In genomic region chr18:28706397-28706796, GRCh38 we compare ENCODE assay signal across 28 cellular contexts.
"Had no signal": no experiment of that assay in that cellular context is flagged by ENCODE, and none has a peak within 500 bp of the region (broad histone marks: within the 10 kb centered on the region; RNA-seq: fewer than 3 reads in every experiment).

No MANE protein-coding gene starts in this region.

- H3K9me3 Mint-ChIP-seq: stimulated activated naive B cell treated with anti-CD40 and anti-IgM and Interleukin-4, amounts not matched to agents 10 μg/mL and 1 μg/mL and 100 μg/mL, for 72 hours had no signal

- H3K4me1 Mint-ChIP-seq: stimulated activated effector memory CD8-positive, alpha-beta T cell treated with anti-CD3 and anti-CD28 coated beads, Interleukin-12 subunit alpha, Interleukin-12 subunit beta, amount 100 ng/mL, for 72 hours; stimulated activated memory B cell treated with anti-CD40 and anti-IgM and Interleukin-4, amounts not matched to agents 10 μg/mL and 1 μg/mL and 100 μg/mL, for 72 hours; stimulated activated naive B cell treated with anti-CD40 and anti-IgM and Interleukin-4, amounts not matched to agents 10 μg/mL and 1 μg/mL and 100 μg/mL, for 72 hours; stimulated activated naive CD8-positive, alpha-beta T cell treated with anti-CD3 and anti-CD28 coated beads, Interleukin-15, amount 100 ng/mL, for 72 hours had no signal

- DNase-seq: stimulated activated CD4-positive, alpha-beta T cell treated with anti-CD3 and anti-CD28 coated beads, Interleukin-2, amount 100 ng/mL, for 48 hours; stimulated activated CD4-positive, alpha-beta T cell treated with anti-CD3 and anti-CD28 coated beads, Interleukin-4, amount 100 ng/mL, for 1 hour; stimulated activated CD4-positive, alpha-beta T cell treated with anti-CD3 and anti-CD28 coated beads, Interleukin-4, amount 100 ng/mL, for 24 hours; stimulated activated CD4-positive, alpha-beta T cell treated with anti-CD3 and anti-CD28 coated beads, Interleukin-4, amount 100 ng/mL, for 4 hours; stimulated activated CD8-positive, alpha-beta memory T cell treated with anti-CD3 and anti-CD28 coated beads, Interleukin-4, amount 100 ng/mL, for 48 hours; stimulated activated naive B cell treated with anti-CD40 and anti-IgM and Interleukin-4, amounts not matched to agents 10 μg/mL and 1 μg/mL and 100 μg/mL, for 72 hours; stimulated activated naive CD4-positive, alpha-beta T cell; stimulated activated naive CD4-positive, alpha-beta T cell treated with Interleukin-2 at 50 U/mL for 16 hours; stimulated activated naive CD8-positive, alpha-beta T cell treated with anti-CD3 and anti-CD28 coated beads, Interleukin-15, amount 100 ng/mL, for 72 hours; stimulated activated naive CD8-positive, alpha-beta T cell treated with anti-CD3 and anti-CD28 coated beads, Interleukin-15, Interleukin-2, amounts not matched to agents 100 U/mL and 50 U/mL, for 24 hours; stomach; substantia nigra; testis; thyroid gland; tibial artery; transverse colon; trophoblast cell; upper lobe of left lung; upper lobe of right lung; uterus had no signal

- H3K27ac Mint-ChIP-seq: stimulated activated effector memory CD8-positive, alpha-beta T cell treated with anti-CD3 and anti-CD28 coated beads, Interleukin-12 subunit alpha, Interleukin-12 subunit beta, amount 100 ng/mL, for 72 hours; stimulated activated memory B cell treated with anti-CD40 and anti-IgM and Interleukin-4, amounts not matched to agents 10 μg/mL and 1 μg/mL and 100 μg/mL, for 72 hours; stimulated activated naive B cell treated with anti-CD40 and anti-IgM and Interleukin-4, amounts not matched to agents 10 μg/mL and 1 μg/mL and 100 μg/mL, for 72 hours; stimulated activated naive CD8-positive, alpha-beta T cell treated with anti-CD3 and anti-CD28 coated beads, Interleukin-15, amount 100 ng/mL, for 72 hours; stimulated activated naive CD8-positive, alpha-beta T cell treated with anti-CD3 and anti-CD28 coated beads, Interleukin-15, Interleukin-2, amounts not matched to agents 100 ng/mL and 50 ng/mL, for 24 hours; type B pancreatic cell had no signal

- H3K9me3 ChIP-seq: stomach, suprapubic skin, testis, thoracic aorta, thyroid gland, tibial artery, tibial nerve, transverse colon, upper lobe of left lung, upper lobe of right lung, uterus, vagina had no signal

- H3K36me3 Mint-ChIP-seq: stimulated activated effector memory CD8-positive, alpha-beta T cell treated with anti-CD3 and anti-CD28 coated beads, Interleukin-12 subunit alpha, Interleukin-12 subunit beta, amount 100 ng/mL, for 72 hours; stimulated activated memory B cell treated with anti-CD40 and anti-IgM and Interleukin-4, amounts not matched to agents 10 μg/mL and 1 μg/mL and 100 μg/mL, for 72 hours; stimulated activated naive B cell treated with anti-CD40 and anti-IgM and Interleukin-4, amounts not matched to agents 10 μg/mL and 1 μg/mL and 100 μg/mL, for 72 hours; type B pancreatic cell had no signal

- H3K27ac ChIP-seq: stomach, suprapubic skin, testis, thoracic aorta, thyroid gland, tibial artery, tibial nerve, transverse colon, upper lobe of left lung, upper lobe of right lung, uterus, vagina had no signal

- H3K4me3 Mint-ChIP-seq: stimulated activated effector memory CD8-positive, alpha-beta T cell treated with anti-CD3 and anti-CD28 coated beads, Interleukin-12 subunit alpha, Interleukin-12 subunit beta, amount 100 ng/mL, for 72 hours; stimulated activated memory B cell treated with anti-CD40 and anti-IgM and Interleukin-4, amounts not matched to agents 10 μg/mL and 1 μg/mL and 100 μg/mL, for 72 hours; stimulated activated naive B cell treated with anti-CD40 and anti-IgM and Interleukin-4, amounts not matched to agents 10 μg/mL and 1 μg/mL and 100 μg/mL, for 72 hours; stimulated activated naive CD8-positive, alpha-beta T cell treated with anti-CD3 and anti-CD28 coated beads, Interleukin-15, amount 100 ng/mL, for 72 hours; stimulated activated naive CD8-positive, alpha-beta T cell treated with anti-CD3 and anti-CD28 coated beads, Interleukin-15, Interleukin-2, amounts not matched to agents 100 ng/mL and 50 ng/mL, for 24 hours; type B pancreatic cell had no signal

- H3K27me3 Mint-ChIP-seq: stimulated activated memory B cell treated with anti-CD40 and anti-IgM and Interleukin-4, amounts not matched to agents 10 μg/mL and 1 μg/mL and 100 μg/mL, for 72 hours; stimulated activated naive B cell treated with anti-CD40 and anti-IgM and Interleukin-4, amounts not matched to agents 10 μg/mL and 1 μg/mL and 100 μg/mL, for 72 hours; stimulated activated naive CD8-positive, alpha-beta T cell treated with anti-CD3 and anti-CD28 coated beads, Interleukin-15, amount 100 ng/mL, for 72 hours; stimulated activated naive CD8-positive, alpha-beta T cell treated with anti-CD3 and anti-CD28 coated beads, Interleukin-15, Interleukin-2, amounts not matched to agents 100 ng/mL and 50 ng/mL, for 24 hours; type B pancreatic cell had no signal

- H3K4me3 ChIP-seq: stomach, suprapubic skin, testis, thoracic aorta, thyroid gland, tibial artery, tibial nerve, transverse colon, upper lobe of left lung, upper lobe of right lung, uterus, vagina had no signal

- H3K27me3 ChIP-seq: stomach, suprapubic skin, testis, thyroid gland, tibial artery, tibial nerve, transverse colon, upper lobe of left lung, upper lobe of right lung, uterus, vagina had no signal

- H3K4me1 ChIP-seq: stomach, suprapubic skin, testis, thyroid gland, tibial nerve, transverse colon, upper lobe of left lung, upper lobe of right lung, uterus, vagina had no signal

- H3K36me3 ChIP-seq: stomach, suprapubic skin, thoracic aorta, thyroid gland, tibial artery, tibial nerve, transverse colon, upper lobe of left lung, upper lobe of right lung, uterus, vagina had no signal
